9 cellular contexts compared by ENCODE assay signal in genomic region chr4:94457692-94458106, GRCh38. TPM values are rescaled to one million over a fixed set of nuclear protein-coding genes. Genes with fewer than 3 reads are reported as not detected.
DNase-seq lines count a peak whose midpoint lies in the region; ATAC-seq, FAIRE-seq and TF ChIP-seq lines count a peak whose summit lies in the region.
"Had no signal": no experiment of that assay in that cellular context is flagged by ENCODE, and none has a peak within 500 bp of the region (broad histone marks: within the 10 kb centered on the region; RNA-seq: fewer than 3 reads in every experiment).

No MANE protein-coding gene starts in this region.

- DNase-seq in LHCN-M2 (ENCODE audit: low read depth) (peak; percentile 32), K562 (ENCODE audit: extremely low read depth in 1 of 4, low spot score in 3 of 4) (no peak), thyroid gland (peak; percentile 77 to 83), SW 1271 (lab: John Stamatoyannopoulos, UW) (no peak), NOMO-1 treated with dmso at 0.1 percent for 144 hours (lab: John Stamatoyannopoulos, UW; ENCODE audit: unreplicated experiment) (no peak)
- DNase-seq: activated CD4-positive, alpha-beta T cell treated with anti-CD3 and anti-CD28 coated beads for 48 hours; naive B cell had no signal

- H3K36me3 ChIP-seq in K562 (ENCODE audit: control insufficient read depth, insufficient read depth, low read length) = peaks cover 25% of the 10 kb centered on the region
- H3K36me3 ChIP-seq in thyroid gland = no peaks in the 10 kb centered on the region

- 11% methylated on average over 1 of the region's 1 CpG for WGBS in K562 (ENCODE audit: insufficient coverage, low coverage, missing lambda C conversion rate)
- WGBS in thyroid gland, 2 donors = 0 to 12% methylated on average over 1 of the region's 1 CpG

- H3K9me1 ChIP-seq in K562 (ENCODE audit: control insufficient read depth, insufficient read depth, low read length) = no peaks in the 10 kb centered on the region

- no peak for TF ChIP-seq CTCF in K562 (IDR thresholded peaks at IDR 0.05 in 2 of 3, conservative IDR thresholded peaks at IDR 0.05 in 1 of 3; ENCODE audit: insufficient read depth in 2 of 3, low read depth in 1 of 3, low read length in 3 of 3)
- no peak for TF ChIP-seq CTCF in thyroid gland (IDR thresholded peaks at IDR 0.05)

- no peaks in the 10 kb centered on the region for H3K9me3 ChIP-seq in K562 (replicated peaks; ENCODE audit: control insufficient read depth, insufficient read depth, low read depth, low read length)
- no peaks in the 10 kb centered on the region for H3K9me3 ChIP-seq in thyroid gland

- no peak overlapping the region; the same call in 2 of the 3 replicates for H3K27ac ChIP-seq in K562 (ENCODE audit: extremely low read depth, low read depth, low read length)
- peak overlapping the region; percentile 35 for H3K27ac ChIP-seq in layer of hippocampus (ENCODE audit: low read depth, low read length)
- peak overlapping the region; percentile 61 to 74 (median 73) for H3K27ac ChIP-seq in thyroid gland

- H3K9ac ChIP-seq in K562 (ENCODE audit: insufficient read depth in 1 of 2, low read depth in 2 of 2, low read length in 2 of 2) = no peak overlapping the region; a peak in 1 of 4 replicates

- no peak overlapping the region for H2AFZ ChIP-seq in K562 (ENCODE audit: low read depth, low read length)

- intact Hi-C loops in K562 (cut with micrococcal nuclease) (loop anchor here (5.0 kb wide), 1 partner anchor 140 kb away; no protein-coding TSS in a partner anchor), thyroid gland (cut with DNase I) (no loop called here)

- H3K79me2 ChIP-seq in K562 (ENCODE audit: control insufficient read depth, insufficient read depth, low read length) = peaks cover 98% of the 10 kb centered on the region

- H3K4me3 ChIP-seq in K562 = no peak overlapping the region
- H3K4me3 ChIP-seq in thyroid gland (replicated peaks in 1 of 3) = no peak overlapping the region

- no peak for ATAC-seq in K562
- no peak for ATAC-seq in GM21825 (IDR thresholded peaks at IDR 0.05; ENCODE audit: unreplicated experiment)

- no peaks in the 10 kb centered on the region; the same call in 1 of the 2 replicates for H4K20me1 ChIP-seq in K562 (replicated peaks; ENCODE audit: control insufficient read depth, insufficient read depth, low read length)

- FAIRE-seq in K562 (lab: Jason Lieb, UNC) = no peak

- no peak for TF ChIP-seq POLR2A in K562 (conservative IDR thresholded peaks at IDR 0.05)
- TF ChIP-seq POLR2A in thyroid gland (IDR thresholded peaks at IDR 0.05) = peak in 1 of 2 donors; percentile 27

- H3K4me1 ChIP-seq in K562 (replicated peaks in 1 of 2; ENCODE audit: control insufficient read depth in 2 of 2, insufficient read depth in 2 of 2, low read length in 2 of 2) = peaks cover 0 to 26% of the 10 kb centered on the region in 2 experiments; a peak in 4 of 5 replicates
- peaks cover 42 to 56% of the 10 kb centered on the region in 2 donors for H3K4me1 ChIP-seq in thyroid gland

- H3K27me3 ChIP-seq in K562 (ENCODE audit: control insufficient read depth in 2 of 2, insufficient read depth in 2 of 2, low read length in 2 of 2) = no peaks in the 10 kb centered on the region
- H3K27me3 ChIP-seq in layer of hippocampus (ENCODE audit: control insufficient read depth, insufficient read depth, low read length) = no peaks in the 10 kb centered on the region
- H3K27me3 ChIP-seq in thyroid gland = no peaks in the 10 kb centered on the region

- no TSS peak for BruUV-seq in K562 (replicated peaks; lab: Mats Ljungman, UMichigan)

- H3K4me2 ChIP-seq in K562 (ENCODE audit: insufficient read depth, low read length) = peak overlapping the region; percentile 52

- no peak for TF ChIP-seq EP300 in K562 (IDR thresholded peaks at IDR 0.05; ENCODE audit: low read length)

- CTCF ChIA-PET in K562 (lab: Yijun Ruan, JAX; ENCODE audit: low intra/inter-chr PET ratio) = no interaction called here

- in situ Hi-C loops in K562 (cut with MboI) = no loop called here

- no peak for TF ChIP-seq RAD21 in K562 (CRISPR knock-in tag; conservative IDR thresholded peaks at IDR 0.05 in 1 of 2, IDR thresholded peaks at IDR 0.05 in 1 of 2)

- POLR2A ChIA-PET in K562 (lab: Yijun Ruan, JAX) = no interaction called here

TF ChIP-seq in K562, 482 proteins besides CTCF, POLR2A, EP300 and RAD21:
- TF ChIP-seq TEAD4 (IDR thresholded peaks at IDR 0.05; ENCODE audit: low read length) (0 out of 2 replicates have a peak, but pooled peaks have one; percentile 5), TEAD4 (CRISPR knock-in tag; IDR thresholded peaks at IDR 0.05; ENCODE audit: borderline replicate concordance) (no peak), SIN3A (IDR thresholded peaks at IDR 0.05; ENCODE audit: borderline replicate concordance in 2 of 2, control insufficient read depth in 1 of 2, low read depth in 2 of 2, low read length in 2 of 2) (no peak), ZFX (CRISPR knock-in tag; IDR thresholded peaks at IDR 0.05) (peak; percentile 34), DACH1 (IDR thresholded peaks at IDR 0.05; ENCODE audit: partially characterized antibody) (peak; percentile 21)

RNA-seq across cellular contexts. Expression of gene PDLIM5, which starts 6.0 kb away (rescaled TPM):
- total RNA-seq in LHCN-M2 (2014; rRNA removed) (63.6 and 73.1 TPM in 2 replicates), K562 (2014; rRNA removed) (36.9 and 48.3 TPM in 2 replicates), K562 (2014; rRNA removed; fragmentation: Illumina TruSeq; extraction: Trizol) (79.8 and 82.1 TPM in 2 replicates), K562 (2015; rRNA removed; fragmentation: Illumina TruSeq; extraction: Trizol) (58.5 and 62.5 TPM in 2 replicates), K562 (2021) (89.9 and 97.5 TPM in 2 replicates), thyroid gland (100 to 1,000 TPM in 3 of 4 donors, 10 to 100 TPM in 1; 77.7 to 128 (median 109) TPM)
- polyA plus RNA-seq in LHCN-M2 (2012) = 40.1 TPM
- total RNA-seq in K562 (2011; cell fraction: chromatin; rRNA removed; ENCODE audit: low replicate concordance) = 262 and 263 TPM in 2 replicates
- total RNA-seq in K562 (2011; cell fraction: nucleolus; rRNA removed) = 100 and 103 TPM in 2 replicates
- total RNA-seq in K562 (2011; cell fraction: nucleoplasm; rRNA removed) = 170 and 292 TPM in 2 replicates
- polyA plus RNA-seq in K562 (2011; rRNA removed) (100 and 126 TPM in 2 replicates), K562 (2014; fragmentation: Illumina TruSeq; extraction: Trizol) (117 and 127 TPM in 2 replicates), K562 (2014; fragmentation: Nextera tagmentation; extraction: Ambion mirVana) (10 to 100 TPM; 42.2 to 55.8 TPM), K562 (2014; rRNA removed) (39.0 and 47.9 TPM in 2 replicates)
- polyA plus RNA-seq in K562 (2011; cell fraction: cytosol; rRNA removed) = 84.4 and 144 TPM in 2 replicates
- polyA plus RNA-seq in K562 (2011; cell fraction: nucleus; rRNA removed) = 60.0 and 82.0 TPM in 2 replicates
- 42.7 and 55.2 TPM in 2 replicates for polyA plus RNA-seq in K562 (2012)
- polyA minus RNA-seq in K562 (2011; rRNA and poly(A)+ RNA removed) = 213 and 326 TPM in 2 replicates
- 60.9 and 98.0 TPM in 2 replicates for polyA minus RNA-seq in K562 (2011; cell fraction: cytosol; rRNA and poly(A)+ RNA removed)
- polyA minus RNA-seq in K562 (2011; cell fraction: nucleus; rRNA and poly(A)+ RNA removed) = 172 and 173 TPM in 2 replicates

Comparison
In these comparisons a context has a peak if more than half of its experiments do, and no peak if none do; other contexts are left out.
1. DNase-seq: peak in LHCN-M2 (single experiment) and thyroid gland (2 of 2); none in K562 (0 of 4), SW 1271 (0 of 2) and NOMO-1 treated with dmso at 0.1 percent for 144 hours (single experiment).